Comparison of ENCODE assay signal across 18 cellular contexts in genomic region chr11:117083011-117083940, GRCh38. TPM values are rescaled to one million over a fixed set of nuclear protein-coding genes. Genes with fewer than 3 reads are reported as not detected.
DNase-seq lines count a peak whose midpoint lies in the region; ATAC-seq, FAIRE-seq and TF ChIP-seq lines count a peak whose summit lies in the region.
"Had no signal": no experiment of that assay in that cellular context is flagged by ENCODE, and none has a peak within 500 bp of the region (broad histone marks: within the 10 kb centered on the region; RNA-seq: fewer than 3 reads in every experiment).

No MANE protein-coding gene starts in this region.

- H3K36me3 ChIP-seq in GM12878 (ENCODE audit: control insufficient read depth in 2 of 2, insufficient read depth in 2 of 2, low read length in 1 of 2): 0 out of 4 replicates have a peak, but pooled peaks cover 0 to 3% of the 10 kb centered on the region in 2 experiments
- H3K36me3 ChIP-seq: gastrocnemius medialis, ovary, stomach had no signal

- SMC1A ChIA-PET in GM12878 (lab: Charles Lee; ENCODE audit: uncharacterized antibody, unreplicated experiment): interaction anchor here (0.7 to 2.7 kb wide), 6 partner anchors 10 to 63 kb away, joined by 3 to 12 read pairs (median 4); no protein-coding TSS in a partner anchor

- no peak overlapping the region for H3K9ac ChIP-seq in GM12878 (ENCODE audit: control insufficient read depth, insufficient read depth, low read length)

- H3K4me3 ChIP-seq in GM12878: no peak overlapping the region
- H3K4me3 ChIP-seq: gastrocnemius medialis, ovary, stomach had no signal

- H3K79me2 ChIP-seq in GM12878 (ENCODE audit: control insufficient read depth, insufficient read depth, low read length): peaks cover 50% of the 10 kb centered on the region

- TF ChIP-seq CTCF in GM12878 (IDR thresholded peaks at IDR 0.05 in 2 of 3, conservative IDR thresholded peaks at IDR 0.05 in 1 of 3; ENCODE audit: control insufficient read depth in 2 of 3, extremely low read depth in 1 of 3, insufficient read depth in 1 of 3, low read depth in 3 of 3, low read length in 3 of 3): no peak

- H3K27ac ChIP-seq in GM12878 (ENCODE audit: control insufficient read depth, insufficient read depth) (no peak overlapping the region), substantia nigra (ENCODE audit: low read depth, low read length, poor library complexity, severe bottlenecking) (peak overlapping the region; percentile 91)
- H3K27ac ChIP-seq: 22Rv1, gastrocnemius medialis, VCaP had no signal

- no peak for TF ChIP-seq EP300 in GM12878 (IDR thresholded peaks at IDR 0.05; ENCODE audit: borderline replicate concordance in 1 of 2, control insufficient read depth in 1 of 2, low read depth in 2 of 2, low read length in 2 of 2)

- no peak overlapping the region for H2AFZ ChIP-seq in GM12878 (ENCODE audit: control insufficient read depth, low read depth, low read length)

- in situ Hi-C loops in GM12878 (cut with MboI): no loop called here

- H3K9me3 ChIP-seq in GM12878 (replicated peaks; ENCODE audit: control insufficient read depth, insufficient read depth, low read length): no peaks in the 10 kb centered on the region
- H3K9me3 ChIP-seq: gastrocnemius medialis, ovary, stomach had no signal

- RAD21 ChIA-PET in GM12878 (lab: Charles Lee; ENCODE audit: unreplicated experiment): interaction anchor here (0.9 to 1.3 kb wide), 3 partner anchors 9 to 57 kb away, joined by 3 to 4 read pairs (median 4); no protein-coding TSS in a partner anchor

- ATAC-seq in GM12878 (no peak), GM19351 (IDR thresholded peaks at IDR 0.05; ENCODE audit: unreplicated experiment) (no peak)
- ATAC-seq: activated CD8-positive, alpha-beta memory T cell treated with anti-CD3 and anti-CD28 coated beads, Interleukin-2, amount 10 ng/mL, durations not matched to agents 7 days and 5 days; gastrocnemius medialis; PC-3 had no signal

- TSS peak; percentile 10 for BruUV-seq in GM12878 (replicated peaks; lab: Mats Ljungman, UMichigan)

- H3K4me2 ChIP-seq in GM12878 (ENCODE audit: control insufficient read depth, insufficient read depth): no peak overlapping the region

- no peaks in the 10 kb centered on the region; the same call in none of the 2 replicates for H3K4me1 ChIP-seq in GM12878 (ENCODE audit: control insufficient read depth, insufficient read depth, low read length)

- DNase-seq in NCI-H1105 treated with DMSO at 0.1 percent for 48 hours (lab: John Stamatoyannopoulos, UW) (peak; percentile 43), NCI-H1105 (lab: John Stamatoyannopoulos, UW) (no peak), GM12878 (ENCODE audit: low read depth, low spot score) (no peak), inferior parietal cortex (ENCODE audit: extremely low spot score) (peak; percentile 77), substantia nigra (lab: John Stamatoyannopoulos, UW) (peak in 12 of 49 donors; percentile 4 to 49 (median 24)), CD1c-positive myeloid dendritic cell (ENCODE audit: extremely low spot score) (no peak)
- no peak for DNase-seq in activated T-cell treated with anti-CD3 and anti-CD28 coated beads, Interleukin-2, amount 50 U/mL, for 48 hours
- DNase-seq: activated CD8-positive, alpha-beta memory T cell treated with anti-CD3 and anti-CD28 coated beads, Interleukin-2, amount 10 ng/mL, durations not matched to agents 7 days and 5 days; activated gamma-delta T cell treated with Interleukin-2 at 50 U/mL for 16 hours; gastrocnemius medialis; NCI-H146; NCI-H446 treated with DMSO at 0.1 percent for 48 hours; ovary; PC-3; stomach had no signal

- CTCF ChIA-PET in GM12878 (lab: Yijun Ruan, JAX): interaction anchor here (0.9 to 1.7 kb wide), 6 partner anchors 11 to 40 kb away, joined by 3 to 5 read pairs (median 4); no protein-coding TSS in a partner anchor

- POLR2A ChIA-PET in GM12878 (lab: Charles Lee): no interaction called here

- H3K27me3 ChIP-seq in GM12878 (replicated peaks in 1 of 2; ENCODE audit: control insufficient read depth in 2 of 2, insufficient read depth in 2 of 2, low read length in 1 of 2): no peaks in the 10 kb centered on the region
- H3K27me3 ChIP-seq: gastrocnemius medialis, ovary, stomach had no signal

- intact Hi-C loops in GM12878 (cut with micrococcal nuclease; ENCODE audit: unreplicated experiment): no loop called here

- TF ChIP-seq RAD21 in GM12878 (IDR thresholded peaks at IDR 0.05; ENCODE audit: insufficient read depth, low read depth, low read length): no peak

- no peaks in the 10 kb centered on the region for H4K20me1 ChIP-seq in GM12878 (ENCODE audit: control insufficient read depth, insufficient read depth)

- TF ChIP-seq POLR2A in GM12878 (IDR thresholded peaks at IDR 0.05; ENCODE audit: low read depth, low read length): no peak

- FAIRE-seq in GM12878 (lab: Jason Lieb, UNC): no peak

- WGBS in GM12878 (ENCODE audit: insufficient coverage, insufficient replicate concordance, low lambda C conversion rate, missing lambda C conversion rate): 96% methylated on average over 5 of the region's 5 CpGs

TF ChIP-seq in GM12878, 131 proteins besides CTCF, POLR2A, EP300 and RAD21 (continues in another document):
- TF ChIP-seq ZNF274 (IDR thresholded peaks at IDR 0.05; ENCODE audit: insufficient read depth, insufficient read length) (no peak), ZNF622 (IDR thresholded peaks at IDR 0.05) (no peak), MEF2A (IDR thresholded peaks at IDR 0.05; ENCODE audit: insufficient read depth, low read depth, low read length) (no peak), MEF2B (IDR thresholded peaks at IDR 0.05; ENCODE audit: partially characterized antibody, poor library complexity, severe bottlenecking) (no peak), DPF2 (IDR thresholded peaks at IDR 0.05) (no peak), ATF3 (IDR thresholded peaks at IDR 0.05; ENCODE audit: borderline replicate concordance, extremely low read depth, low read depth, low read length) (no peak), ETV6 (conservative IDR thresholded peaks at IDR 0.05 in 1 of 2, IDR thresholded peaks at IDR 0.05 in 1 of 2; ENCODE audit: borderline replicate concordance in 1 of 2, low read depth in 1 of 2) (no peak), PRDM15 (CRISPR knock-in tag; IDR thresholded peaks at IDR 0.05) (no peak), NR2F1 (conservative IDR thresholded peaks at IDR 0.05) (no peak), EGR1 (IDR thresholded peaks at IDR 0.05; ENCODE audit: borderline replicate concordance in 1 of 2, low read depth in 2 of 2, low read length in 2 of 2) (no peak), SPI1 (IDR thresholded peaks at IDR 0.05; ENCODE audit: borderline replicate concordance, insufficient read depth, low read depth, low read length) (no peak), POLR2AphosphoS2 (IDR thresholded peaks at IDR 0.05; ENCODE audit: low read depth, low read length) (no peak), NBN (IDR thresholded peaks at IDR 0.05) (no peak), TARDBP (IDR thresholded peaks at IDR 0.05; ENCODE audit: borderline replicate concordance) (no peak), TCF7 (IDR thresholded peaks at IDR 0.05; ENCODE audit: borderline replicate concordance) (no peak), RUNX3 (IDR thresholded peaks at IDR 0.05; ENCODE audit: low read length) (no peak)

RNA-seq across cellular contexts. Expression of gene SIK3, which starts 15.0 kb away (rescaled TPM):
- total RNA-seq in GM12878 (2013; cell fraction: nucleolus; rRNA removed): 171 and 172 TPM in 2 replicates
- total RNA-seq in GM12878 (2014; rRNA removed) (13.2 and 15.6 TPM in 2 replicates), GM12878 (2014; rRNA removed; fragmentation: Illumina TruSeq; extraction: Trizol) (10.7 and 12.1 TPM in 2 replicates), GM12878 (2021) (24.5 and 31.9 TPM in 2 replicates)
- polyA plus RNA-seq in GM12878 (2011; ENCODE audit: low read depth): 10.1 TPM
- polyA plus RNA-seq in GM12878 (2011; rRNA removed) (10.4 and 11.4 TPM in 2 replicates), GM12878 (2014; fragmentation: Illumina TruSeq; extraction: Trizol) (14.5 and 16.9 TPM in 2 replicates), GM12878 (2014; fragmentation: Nextera tagmentation; extraction: Ambion mirVana) (1 to 10 TPM; 2.5 to 2.6 TPM), GM12878 (2014; rRNA removed) (14.8 and 15.4 TPM in 2 replicates), GM12878 (2016; fragmentation: Nextera tagmentation; extraction: Ambion mirVana) (10 to 100 TPM in 1 of 2 experiments, 1 to 10 TPM in 1; 2.5 to 10.8 TPM)
- 12.4 and 14.7 TPM in 2 replicates for polyA plus RNA-seq in GM12878 (2011; cell fraction: cytosol; rRNA removed)
- 43.4 and 58.1 TPM in 2 replicates for polyA plus RNA-seq in GM12878 (2011; cell fraction: nucleus; rRNA removed)
- 12.7 and 13.7 TPM in 2 replicates for polyA plus RNA-seq in GM12878 (2012)
- 34.7 and 37.3 TPM in 2 replicates for polyA minus RNA-seq in GM12878 (2011; rRNA and poly(A)+ RNA removed)
- 14.4 and 16.5 TPM in 2 replicates for polyA minus RNA-seq in GM12878 (2011; cell fraction: cytosol; rRNA and poly(A)+ RNA removed)
- polyA minus RNA-seq in GM12878 (2011; cell fraction: nucleus; rRNA and poly(A)+ RNA removed): 44.2 and 64.9 TPM in 2 replicates

Comparison
In these comparisons a context has a peak if more than half of its experiments do, and no peak if none do; other contexts are left out.
1. DNase-seq: peak in NCI-H1105 treated with DMSO at 0.1 percent for 48 hours (single experiment) and inferior parietal cortex (single experiment); none in NCI-H1105 (single experiment), GM12878 (single experiment), CD1c-positive myeloid dendritic cell (single experiment) and activated T-cell treated with anti-CD3 and anti-CD28 coated beads, Interleukin-2, amount 50 U/mL, for 48 hours (0 of 2).